ENCODE assay signal across 13 cellular contexts in genomic region chr1:81703352-81703735, GRCh38.
DNase-seq lines count a peak whose midpoint lies in the region; ATAC-seq lines count a peak whose summit lies in the region.
"Had no signal": no experiment of that assay in that cellular context is flagged by ENCODE, and none has a peak within 500 bp of the region (broad histone marks: within the 10 kb centered on the region; RNA-seq: fewer than 3 reads in every experiment).

No MANE protein-coding gene starts in this region.

- DNase-seq in DMS53 (lab: John Stamatoyannopoulos, UW): peak; percentile 23
- no peak for DNase-seq in DMS53 treated with DMSO at 0.1 percent for 48 hours (lab: John Stamatoyannopoulos, UW; ENCODE audit: unreplicated experiment)
- DNase-seq in astrocyte of the hippocampus (ENCODE audit: low read depth, low spot score): peak; percentile 35
- peak; percentile 70 for DNase-seq in glomerular endothelial cell (ENCODE audit: extremely low read depth, low read depth, low spot score)
- DNase-seq in effector CD4-positive, alpha-beta T cell: no peak
- DNase-seq in SK-N-DZ (ENCODE audit: low spot score): no peak
- DNase-seq in NCI-H187 treated with DMSO at 0.1 percent for 48 hours (lab: John Stamatoyannopoulos, UW): no peak
- DNase-seq: activated CD4-positive, CD25-positive, alpha-beta regulatory T cell treated with anti-CD3 and anti-CD28 coated beads, Interleukin-2, amount 50 U/mL, for 72 hours; activated T-cell treated with anti-CD3 and anti-CD28 coated beads, Interleukin-2, amount 50 U/mL, for 24 hours; anterior cingulate cortex; Kasumi-1; thyroid gland had no signal

- no peak for ATAC-seq in HG03025 (IDR thresholded peaks at IDR 0.05; ENCODE audit: low FRiP score, unreplicated experiment)

Comparison
In these comparisons a context has a peak if more than half of its experiments do, and no peak if none do; other contexts are left out.
1. DNase-seq: peak in DMS53 (single experiment), astrocyte of the hippocampus (single experiment) and glomerular endothelial cell (single experiment); none in DMS53 treated with DMSO at 0.1 percent for 48 hours (single experiment), effector CD4-positive, alpha-beta T cell (single experiment), SK-N-DZ (single experiment) and NCI-H187 treated with DMSO at 0.1 percent for 48 hours (single experiment).